9 cellular contexts compared by ENCODE assay signal in the genomic region with DNA sequence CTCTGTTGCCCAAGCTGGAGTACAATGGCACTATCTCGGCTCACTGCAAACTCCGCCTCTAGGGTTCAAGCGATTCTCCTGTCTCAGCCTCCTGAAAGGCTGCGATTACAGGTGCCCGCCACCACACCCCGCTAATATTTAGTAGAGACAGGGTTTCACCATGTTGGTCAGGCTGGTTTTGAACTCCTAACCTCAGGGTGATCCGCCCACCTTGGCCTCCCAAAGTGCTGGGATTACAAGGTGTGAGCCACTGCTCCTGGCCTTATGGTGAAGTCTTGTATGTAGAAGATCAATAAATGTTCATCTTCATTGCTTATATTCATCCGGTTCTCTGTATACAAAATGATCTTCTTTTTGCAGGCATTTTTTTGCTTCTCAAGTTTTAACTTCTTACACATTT.
"Had no signal": no experiment of that assay in that cellular context is flagged by ENCODE, and none has a peak within 500 bp of the region (broad histone marks: within the 10 kb centered on the region; RNA-seq: fewer than 3 reads in every experiment).

No MANE protein-coding gene starts in this region.

- ATAC-seq: HCT116 had no signal

- H3K4me1 ChIP-seq: HAP-1 had no signal

- FAIRE-seq: HepG2 had no signal

- H3K27ac ChIP-seq: GM23248, HL-60 had no signal

- H3K9me3 ChIP-seq: HAP-1 had no signal

- H3K4me3 ChIP-seq: GM23248, HAP-1 had no signal

- H3K36me3 ChIP-seq: HAP-1 had no signal

- DNase-seq: GM23248, GOT3, H7, HFFc6, KBM-7 had no signal
